1 cellular context compared by ENCODE assay signal in the genomic region with DNA sequence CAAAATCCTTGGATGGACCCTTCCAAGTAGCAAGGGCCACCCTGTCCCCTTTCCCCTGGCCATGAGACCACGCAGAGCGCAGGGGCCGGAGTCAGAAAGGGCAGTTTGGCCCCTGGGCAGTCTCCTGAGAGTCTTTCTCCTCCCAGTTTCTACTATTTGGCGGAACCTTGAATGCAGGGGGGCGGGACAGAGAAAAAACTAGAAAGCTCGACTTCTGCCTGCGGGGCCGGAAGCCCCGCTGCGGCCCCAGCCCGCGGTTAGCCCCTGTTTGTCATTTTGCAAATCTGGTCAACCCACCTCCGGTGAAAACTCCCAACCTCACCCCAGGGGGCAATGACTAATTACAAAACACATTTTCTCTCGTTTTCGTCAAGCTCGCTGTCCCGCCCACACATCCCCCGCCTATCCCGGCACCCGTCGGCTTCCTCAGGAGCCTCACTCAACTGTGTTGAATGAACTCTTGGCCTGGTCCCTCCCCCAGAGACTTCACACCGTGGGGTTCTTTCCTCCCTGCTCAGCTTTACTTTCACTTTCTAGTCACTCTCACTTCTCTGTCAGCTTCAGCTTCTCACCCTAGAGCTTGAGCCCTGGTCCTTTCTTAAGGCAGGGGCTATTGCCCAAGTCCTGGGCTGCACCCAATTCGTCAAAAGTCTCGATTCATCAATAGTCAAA.
A peak's percentile ranks its signal among the peaks of the same experiment; 100 is the strongest.
TF ChIP-seq lines count a peak whose summit lies in the region.

No MANE protein-coding gene starts in this region.

TF ChIP-seq in K562, 482 proteins besides CTCF, POLR2A, EP300 and RAD21 (continued from another document and continues in another):
- TF ChIP-seq, protein P1, sequence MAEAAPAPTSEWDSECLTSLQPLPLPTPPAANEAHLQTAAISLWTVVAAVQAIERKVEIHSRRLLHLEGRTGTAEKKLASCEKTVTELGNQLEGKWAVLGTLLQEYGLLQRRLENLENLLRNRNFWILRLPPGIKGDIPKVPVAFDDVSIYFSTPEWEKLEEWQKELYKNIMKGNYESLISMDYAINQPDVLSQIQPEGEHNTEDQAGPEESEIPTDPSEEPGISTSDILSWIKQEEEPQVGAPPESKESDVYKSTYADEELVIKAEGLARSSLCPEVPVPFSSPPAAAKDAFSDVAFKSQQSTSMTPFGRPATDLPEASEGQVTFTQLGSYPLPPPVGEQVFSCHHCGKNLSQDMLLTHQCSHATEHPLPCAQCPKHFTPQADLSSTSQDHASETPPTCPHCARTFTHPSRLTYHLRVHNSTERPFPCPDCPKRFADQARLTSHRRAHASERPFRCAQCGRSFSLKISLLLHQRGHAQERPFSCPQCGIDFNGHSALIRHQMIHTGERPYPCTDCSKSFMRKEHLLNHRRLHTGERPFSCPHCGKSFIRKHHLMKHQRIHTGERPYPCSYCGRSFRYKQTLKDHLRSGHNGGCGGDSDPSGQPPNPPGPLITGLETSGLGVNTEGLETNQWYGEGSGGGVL (CRISPR knock-in tag; IDR thresholded peaks at IDR 0.05): no peak
- TF ChIP-seq SMAD3 (CRISPR knock-in tag; conservative IDR thresholded peaks at IDR 0.05) (no peak), ZNF232 (CRISPR knock-in tag; IDR thresholded peaks at IDR 0.05) (no peak), ZNF174 (CRISPR knock-in tag; IDR thresholded peaks at IDR 0.05) (no peak), ZNF175 (CRISPR knock-in tag; IDR thresholded peaks at IDR 0.05; ENCODE audit: low read depth) (no peak), ZNF224 (CRISPR knock-in tag; IDR thresholded peaks at IDR 0.05) (no peak), ZBED1 (IDR thresholded peaks at IDR 0.05) (no peak), TBL1XR1 (IDR thresholded peaks at IDR 0.05; ENCODE audit: low read length in 2 of 2) (peak in 1 of 2 experiments; percentile 77; a peak in 1 of 4 replicates), YBX1 (IDR thresholded peaks at IDR 0.05) (no peak), FOXA1 (IDR thresholded peaks at IDR 0.05; ENCODE audit: borderline replicate concordance) (no peak), SRSF1 (IDR thresholded peaks at IDR 0.05; ENCODE audit: low read depth, low read length) (no peak), HNRNPL (IDR thresholded peaks at IDR 0.05; ENCODE audit: low read depth, low read length) (no peak), IRF2 (CRISPR knock-in tag; IDR thresholded peaks at IDR 0.05) (0 out of 2 replicates have a peak, but pooled peaks have one; percentile 46), ZNF445 (CRISPR knock-in tag; IDR thresholded peaks at IDR 0.05; ENCODE audit: low read depth) (no peak), ZBTB8A (IDR thresholded peaks at IDR 0.05; ENCODE audit: partially characterized antibody) (no peak), MYBL2 (IDR thresholded peaks at IDR 0.05; ENCODE audit: low read depth) (no peak), MYBL2 (CRISPR knock-in tag; IDR thresholded peaks at IDR 0.05; ENCODE audit: borderline replicate concordance) (no peak), RBM22 (IDR thresholded peaks at IDR 0.05; ENCODE audit: low read depth, low read length, poor library complexity, severe bottlenecking) (no peak), JUNB (CRISPR knock-in tag; conservative IDR thresholded peaks at IDR 0.05) (no peak), NR2C2 (CRISPR knock-in tag; IDR thresholded peaks at IDR 0.05) (no peak), NR2C2 (tag; IDR thresholded peaks at IDR 0.05) (peak; percentile 86), CHCHD3 (CRISPR knock-in tag; IDR thresholded peaks at IDR 0.05) (no peak), GABPB2 (CRISPR knock-in tag; conservative IDR thresholded peaks at IDR 0.05) (no peak), ZNF586 (CRISPR knock-in tag; conservative IDR thresholded peaks at IDR 0.05) (no peak), ZNF778 (CRISPR knock-in tag; IDR thresholded peaks at IDR 0.05) (no peak), ZNF197 (CRISPR knock-in tag; IDR thresholded peaks at IDR 0.05; ENCODE audit: low read depth) (no peak), PHB2 (IDR thresholded peaks at IDR 0.05; ENCODE audit: low read depth) (no peak), TOE1 (IDR thresholded peaks at IDR 0.05; ENCODE audit: borderline replicate concordance) (peak; percentile 33; the same call in 1 of the 2 replicates), TOE1 (CRISPR knock-in tag; IDR thresholded peaks at IDR 0.05; ENCODE audit: borderline replicate concordance, low read depth) (no peak), NCOR1 (IDR thresholded peaks at IDR 0.05) (peak; percentile 59), RBFOX2 (IDR thresholded peaks at IDR 0.05; ENCODE audit: low read depth, low read length) (peak; percentile 61), POLR2B (IDR thresholded peaks at IDR 0.05; ENCODE audit: low read depth, partially characterized antibody) (no peak), LARP7 (IDR thresholded peaks at IDR 0.05) (no peak), SLC30A9 (CRISPR knock-in tag; IDR thresholded peaks at IDR 0.05) (no peak), NR1H2 (CRISPR knock-in tag; IDR thresholded peaks at IDR 0.05) (no peak)
- TF ChIP-seq, protein P2, sequence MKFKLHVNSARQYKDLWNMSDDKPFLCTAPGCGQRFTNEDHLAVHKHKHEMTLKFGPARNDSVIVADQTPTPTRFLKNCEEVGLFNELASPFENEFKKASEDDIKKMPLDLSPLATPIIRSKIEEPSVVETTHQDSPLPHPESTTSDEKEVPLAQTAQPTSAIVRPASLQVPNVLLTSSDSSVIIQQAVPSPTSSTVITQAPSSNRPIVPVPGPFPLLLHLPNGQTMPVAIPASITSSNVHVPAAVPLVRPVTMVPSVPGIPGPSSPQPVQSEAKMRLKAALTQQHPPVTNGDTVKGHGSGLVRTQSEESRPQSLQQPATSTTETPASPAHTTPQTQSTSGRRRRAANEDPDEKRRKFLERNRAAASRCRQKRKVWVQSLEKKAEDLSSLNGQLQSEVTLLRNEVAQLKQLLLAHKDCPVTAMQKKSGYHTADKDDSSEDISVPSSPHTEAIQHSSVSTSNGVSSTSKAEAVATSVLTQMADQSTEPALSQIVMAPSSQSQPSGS (CRISPR knock-in tag; IDR thresholded peaks at IDR 0.05): no peak
- TF ChIP-seq, protein P3, sequence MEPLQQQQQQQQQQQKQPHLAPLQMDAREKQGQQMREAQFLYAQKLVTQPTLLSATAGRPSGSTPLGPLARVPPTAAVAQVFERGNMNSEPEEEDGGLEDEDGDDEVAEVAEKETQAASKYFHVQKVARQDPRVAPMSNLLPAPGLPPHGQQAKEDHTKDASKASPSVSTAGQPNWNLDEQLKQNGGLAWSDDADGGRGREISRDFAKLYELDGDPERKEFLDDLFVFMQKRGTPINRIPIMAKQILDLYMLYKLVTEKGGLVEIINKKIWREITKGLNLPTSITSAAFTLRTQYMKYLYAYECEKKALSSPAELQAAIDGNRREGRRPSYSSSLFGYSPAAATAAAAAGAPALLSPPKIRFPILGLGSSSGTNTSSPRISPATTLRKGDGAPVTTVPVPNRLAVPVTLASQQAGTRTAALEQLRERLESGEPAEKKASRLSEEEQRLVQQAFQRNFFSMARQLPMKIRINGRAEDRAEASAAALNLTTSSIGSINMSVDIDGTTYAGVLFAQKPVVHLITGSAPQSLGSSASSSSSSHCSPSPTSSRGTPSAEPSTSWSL (CRISPR knock-in tag; IDR thresholded peaks at IDR 0.05; ENCODE audit: borderline replicate concordance): no peak
- TF ChIP-seq, protein P4, sequence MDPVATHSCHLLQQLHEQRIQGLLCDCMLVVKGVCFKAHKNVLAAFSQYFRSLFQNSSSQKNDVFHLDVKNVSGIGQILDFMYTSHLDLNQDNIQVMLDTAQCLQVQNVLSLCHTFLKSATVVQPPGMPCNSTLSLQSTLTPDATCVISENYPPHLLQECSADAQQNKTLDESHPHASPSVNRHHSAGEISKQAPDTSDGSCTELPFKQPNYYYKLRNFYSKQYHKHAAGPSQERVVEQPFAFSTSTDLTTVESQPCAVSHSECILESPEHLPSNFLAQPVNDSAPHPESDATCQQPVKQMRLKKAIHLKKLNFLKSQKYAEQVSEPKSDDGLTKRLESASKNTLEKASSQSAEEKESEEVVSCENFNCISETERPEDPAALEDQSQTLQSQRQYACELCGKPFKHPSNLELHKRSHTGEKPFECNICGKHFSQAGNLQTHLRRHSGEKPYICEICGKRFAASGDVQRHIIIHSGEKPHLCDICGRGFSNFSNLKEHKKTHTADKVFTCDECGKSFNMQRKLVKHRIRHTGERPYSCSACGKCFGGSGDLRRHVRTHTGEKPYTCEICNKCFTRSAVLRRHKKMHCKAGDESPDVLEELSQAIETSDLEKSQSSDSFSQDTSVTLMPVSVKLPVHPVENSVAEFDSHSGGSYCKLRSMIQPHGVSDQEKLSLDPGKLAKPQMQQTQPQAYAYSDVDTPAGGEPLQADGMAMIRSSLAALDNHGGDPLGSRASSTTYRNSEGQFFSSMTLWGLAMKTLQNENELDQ (CRISPR knock-in tag; IDR thresholded peaks at IDR 0.05; ENCODE audit: borderline replicate concordance): no peak
- TF ChIP-seq, protein P5, sequence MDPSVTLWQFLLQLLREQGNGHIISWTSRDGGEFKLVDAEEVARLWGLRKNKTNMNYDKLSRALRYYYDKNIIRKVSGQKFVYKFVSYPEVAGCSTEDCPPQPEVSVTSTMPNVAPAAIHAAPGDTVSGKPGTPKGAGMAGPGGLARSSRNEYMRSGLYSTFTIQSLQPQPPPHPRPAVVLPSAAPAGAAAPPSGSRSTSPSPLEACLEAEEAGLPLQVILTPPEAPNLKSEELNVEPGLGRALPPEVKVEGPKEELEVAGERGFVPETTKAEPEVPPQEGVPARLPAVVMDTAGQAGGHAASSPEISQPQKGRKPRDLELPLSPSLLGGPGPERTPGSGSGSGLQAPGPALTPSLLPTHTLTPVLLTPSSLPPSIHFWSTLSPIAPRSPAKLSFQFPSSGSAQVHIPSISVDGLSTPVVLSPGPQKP (CRISPR knock-in tag; IDR thresholded peaks at IDR 0.05): no peak
- TF ChIP-seq, protein P6, sequence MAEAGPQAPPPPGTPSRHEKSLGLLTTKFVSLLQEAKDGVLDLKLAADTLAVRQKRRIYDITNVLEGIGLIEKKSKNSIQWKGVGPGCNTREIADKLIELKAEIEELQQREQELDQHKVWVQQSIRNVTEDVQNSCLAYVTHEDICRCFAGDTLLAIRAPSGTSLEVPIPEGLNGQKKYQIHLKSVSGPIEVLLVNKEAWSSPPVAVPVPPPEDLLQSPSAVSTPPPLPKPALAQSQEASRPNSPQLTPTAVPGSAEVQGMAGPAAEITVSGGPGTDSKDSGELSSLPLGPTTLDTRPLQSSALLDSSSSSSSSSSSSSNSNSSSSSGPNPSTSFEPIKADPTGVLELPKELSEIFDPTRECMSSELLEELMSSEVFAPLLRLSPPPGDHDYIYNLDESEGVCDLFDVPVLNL (CRISPR knock-in tag; IDR thresholded peaks at IDR 0.05; ENCODE audit: low read depth): no peak
- TF ChIP-seq, protein P7, sequence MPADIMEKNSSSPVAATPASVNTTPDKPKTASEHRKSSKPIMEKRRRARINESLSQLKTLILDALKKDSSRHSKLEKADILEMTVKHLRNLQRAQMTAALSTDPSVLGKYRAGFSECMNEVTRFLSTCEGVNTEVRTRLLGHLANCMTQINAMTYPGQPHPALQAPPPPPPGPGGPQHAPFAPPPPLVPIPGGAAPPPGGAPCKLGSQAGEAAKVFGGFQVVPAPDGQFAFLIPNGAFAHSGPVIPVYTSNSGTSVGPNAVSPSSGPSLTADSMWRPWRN (IDR thresholded peaks at IDR 0.05; ENCODE audit: low read depth): 0 out of 2 replicates have a peak, but pooled peaks have one; percentile 24
- TF ChIP-seq, protein P8, sequence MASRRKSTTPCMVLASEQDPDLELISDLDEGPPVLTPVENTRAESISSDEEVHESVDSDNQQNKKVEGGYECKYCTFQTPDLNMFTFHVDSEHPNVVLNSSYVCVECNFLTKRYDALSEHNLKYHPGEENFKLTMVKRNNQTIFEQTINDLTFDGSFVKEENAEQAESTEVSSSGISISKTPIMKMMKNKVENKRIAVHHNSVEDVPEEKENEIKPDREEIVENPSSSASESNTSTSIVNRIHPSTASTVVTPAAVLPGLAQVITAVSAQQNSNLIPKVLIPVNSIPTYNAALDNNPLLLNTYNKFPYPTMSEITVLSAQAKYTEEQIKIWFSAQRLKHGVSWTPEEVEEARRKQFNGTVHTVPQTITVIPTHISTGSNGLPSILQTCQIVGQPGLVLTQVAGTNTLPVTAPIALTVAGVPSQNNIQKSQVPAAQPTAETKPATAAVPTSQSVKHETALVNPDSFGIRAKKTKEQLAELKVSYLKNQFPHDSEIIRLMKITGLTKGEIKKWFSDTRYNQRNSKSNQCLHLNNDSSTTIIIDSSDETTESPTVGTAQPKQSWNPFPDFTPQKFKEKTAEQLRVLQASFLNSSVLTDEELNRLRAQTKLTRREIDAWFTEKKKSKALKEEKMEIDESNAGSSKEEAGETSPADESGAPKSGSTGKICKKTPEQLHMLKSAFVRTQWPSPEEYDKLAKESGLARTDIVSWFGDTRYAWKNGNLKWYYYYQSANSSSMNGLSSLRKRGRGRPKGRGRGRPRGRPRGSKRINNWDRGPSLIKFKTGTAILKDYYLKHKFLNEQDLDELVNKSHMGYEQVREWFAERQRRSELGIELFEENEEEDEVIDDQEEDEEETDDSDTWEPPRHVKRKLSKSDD (conservative IDR thresholded peaks at IDR 0.05; ENCODE audit: low read length): no peak
- TF ChIP-seq, protein P9, sequence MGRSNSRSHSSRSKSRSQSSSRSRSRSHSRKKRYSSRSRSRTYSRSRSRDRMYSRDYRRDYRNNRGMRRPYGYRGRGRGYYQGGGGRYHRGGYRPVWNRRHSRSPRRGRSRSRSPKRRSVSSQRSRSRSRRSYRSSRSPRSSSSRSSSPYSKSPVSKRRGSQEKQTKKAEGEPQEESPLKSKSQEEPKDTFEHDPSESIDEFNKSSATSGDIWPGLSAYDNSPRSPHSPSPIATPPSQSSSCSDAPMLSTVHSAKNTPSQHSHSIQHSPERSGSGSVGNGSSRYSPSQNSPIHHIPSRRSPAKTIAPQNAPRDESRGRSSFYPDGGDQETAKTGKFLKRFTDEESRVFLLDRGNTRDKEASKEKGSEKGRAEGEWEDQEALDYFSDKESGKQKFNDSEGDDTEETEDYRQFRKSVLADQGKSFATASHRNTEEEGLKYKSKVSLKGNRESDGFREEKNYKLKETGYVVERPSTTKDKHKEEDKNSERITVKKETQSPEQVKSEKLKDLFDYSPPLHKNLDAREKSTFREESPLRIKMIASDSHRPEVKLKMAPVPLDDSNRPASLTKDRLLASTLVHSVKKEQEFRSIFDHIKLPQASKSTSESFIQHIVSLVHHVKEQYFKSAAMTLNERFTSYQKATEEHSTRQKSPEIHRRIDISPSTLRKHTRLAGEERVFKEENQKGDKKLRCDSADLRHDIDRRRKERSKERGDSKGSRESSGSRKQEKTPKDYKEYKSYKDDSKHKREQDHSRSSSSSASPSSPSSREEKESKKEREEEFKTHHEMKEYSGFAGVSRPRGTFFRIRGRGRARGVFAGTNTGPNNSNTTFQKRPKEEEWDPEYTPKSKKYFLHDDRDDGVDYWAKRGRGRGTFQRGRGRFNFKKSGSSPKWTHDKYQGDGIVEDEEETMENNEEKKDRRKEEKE (IDR thresholded peaks at IDR 0.05; ENCODE audit: borderline replicate concordance in 1 of 2, control insufficient read depth in 1 of 2, low read depth in 2 of 2, low read length in 1 of 2): peak in 1 of 2 experiments; percentile 16; a peak in 1 of 4 replicates
- TF ChIP-seq, protein P10, sequence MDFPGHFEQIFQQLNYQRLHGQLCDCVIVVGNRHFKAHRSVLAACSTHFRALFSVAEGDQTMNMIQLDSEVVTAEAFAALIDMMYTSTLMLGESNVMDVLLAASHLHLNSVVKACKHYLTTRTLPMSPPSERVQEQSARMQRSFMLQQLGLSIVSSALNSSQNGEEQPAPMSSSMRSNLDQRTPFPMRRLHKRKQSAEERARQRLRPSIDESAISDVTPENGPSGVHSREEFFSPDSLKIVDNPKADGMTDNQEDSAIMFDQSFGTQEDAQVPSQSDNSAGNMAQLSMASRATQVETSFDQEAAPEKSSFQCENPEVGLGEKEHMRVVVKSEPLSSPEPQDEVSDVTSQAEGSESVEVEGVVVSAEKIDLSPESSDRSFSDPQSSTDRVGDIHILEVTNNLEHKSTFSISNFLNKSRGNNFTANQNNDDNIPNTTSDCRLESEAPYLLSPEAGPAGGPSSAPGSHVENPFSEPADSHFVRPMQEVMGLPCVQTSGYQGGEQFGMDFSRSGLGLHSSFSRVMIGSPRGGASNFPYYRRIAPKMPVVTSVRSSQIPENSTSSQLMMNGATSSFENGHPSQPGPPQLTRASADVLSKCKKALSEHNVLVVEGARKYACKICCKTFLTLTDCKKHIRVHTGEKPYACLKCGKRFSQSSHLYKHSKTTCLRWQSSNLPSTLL (IDR thresholded peaks at IDR 0.05): no peak
